Comparison of ENCODE assay signal across 22 cellular contexts in the genomic region with DNA sequence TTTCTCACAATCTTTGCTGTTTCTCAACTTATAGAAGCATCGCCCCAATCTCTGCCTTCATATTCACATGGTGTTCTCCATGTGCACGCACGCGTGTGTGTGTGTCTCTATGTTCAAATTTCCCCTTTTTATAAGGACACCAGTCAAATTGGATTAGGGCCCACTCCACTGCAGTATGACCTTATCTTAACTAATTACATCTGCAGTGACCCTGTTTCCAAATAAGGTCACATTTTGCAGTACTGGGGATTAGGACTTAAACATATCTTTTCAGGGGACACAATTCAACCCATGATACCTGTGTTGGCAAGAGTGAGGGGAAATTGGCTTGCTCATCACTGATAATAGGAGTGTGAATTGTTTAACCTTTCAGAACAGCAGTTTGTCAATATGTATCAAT.
DNase-seq lines count a peak whose midpoint lies in the region; ATAC-seq, FAIRE-seq and TF ChIP-seq lines count a peak whose summit lies in the region.
"Had no signal": no experiment of that assay in that cellular context is flagged by ENCODE, and none has a peak within 500 bp of the region (broad histone marks: within the 10 kb centered on the region; RNA-seq: fewer than 3 reads in every experiment).

No MANE protein-coding gene starts in this region.

- no peak overlapping the region for H3K9ac ChIP-seq in astrocyte (ENCODE audit: low read length)
- H3K9ac ChIP-seq: BLaER1 had no signal

- CTCF ChIA-PET in Calu3 (lab: Charles Lee): no interaction called here
- CTCF ChIA-PET in activated CD4-positive, alpha-beta T cell treated with anti-CD3 and anti-CD28 coated beads for 36 hours (lab: Charles Lee): no interaction called here

- H3K27me3 ChIP-seq in astrocyte (ENCODE audit: insufficient read depth, low read length): no peaks in the 10 kb centered on the region
- H3K27me3 ChIP-seq: BE2C had no signal

- no peaks in the 10 kb centered on the region for H3K9me3 ChIP-seq in astrocyte (ENCODE audit: insufficient read depth, low read depth, low read length)
- H3K9me3 ChIP-seq: BE2C, BLaER1 had no signal

- no peaks in the 10 kb centered on the region for H4K20me1 ChIP-seq in astrocyte (ENCODE audit: insufficient read depth, low read length)
- H4K20me1 ChIP-seq: BLaER1 had no signal

- POLR2A ChIA-PET in activated CD4-positive, alpha-beta T cell treated with anti-CD3 and anti-CD28 coated beads for 36 hours (lab: Charles Lee): no interaction called here

- no peaks in the 10 kb centered on the region for H3K4me1 ChIP-seq in astrocyte (ENCODE audit: insufficient read depth, low read length)
- H3K4me1 ChIP-seq: BE2C, BLaER1 had no signal

- no peak overlapping the region for H3K27ac ChIP-seq in astrocyte (ENCODE audit: low read depth, low read length)
- H3K27ac ChIP-seq: BLaER1 had no signal

- H3K36me3 ChIP-seq in astrocyte (ENCODE audit: insufficient read depth, low read length): no peaks in the 10 kb centered on the region
- H3K36me3 ChIP-seq: BE2C, BLaER1 had no signal

- H3K9me3 Mint-ChIP-seq in astrocyte (ENCODE audit: unreplicated experiment) (peaks cover under 1% of the 10 kb centered on the region), Calu3 (ENCODE audit: low read depth, unreplicated experiment) (no peaks in the 10 kb centered on the region)
- H3K9me3 Mint-ChIP-seq in activated CD4-positive, alpha-beta T cell treated with anti-CD3 and anti-CD28 coated beads for 36 hours (ENCODE audit: low read depth): no peaks in the 10 kb centered on the region

- no peak overlapping the region for H3K4me3 ChIP-seq in astrocyte (ENCODE audit: insufficient read depth, low read depth, low read length)
- H3K4me3 ChIP-seq: BLaER1 had no signal

- no peaks in the 10 kb centered on the region for H3K27me3 Mint-ChIP-seq in astrocyte (ENCODE audit: low read depth, unreplicated experiment)
- no peaks in the 10 kb centered on the region for H3K27me3 Mint-ChIP-seq in Calu3 (ENCODE audit: unreplicated experiment)
- H3K27me3 Mint-ChIP-seq in activated CD4-positive, alpha-beta T cell treated with anti-CD3 and anti-CD28 coated beads for 36 hours: no peaks in the 10 kb centered on the region
- H3K27me3 Mint-ChIP-seq: CD4-positive, alpha-beta memory T cell; CD4-positive, CD25-positive, alpha-beta regulatory T cell; CD8-positive, alpha-beta memory T cell had no signal

- intact Hi-C loops in Calu3 (cut with micrococcal nuclease; ENCODE audit: unreplicated experiment): no loop called here
- intact Hi-C loops in activated CD4-positive, alpha-beta T cell treated with anti-CD3 and anti-CD28 coated beads for 36 hours (cut with DNase I, micrococcal nuclease): no loop called here

- DNase-seq in NCI-H82 treated with DMSO at 0.1 percent for 48 hours (lab: John Stamatoyannopoulos, UW; ENCODE audit: unreplicated experiment): peak; percentile 30
- DNase-seq in astrocyte (ENCODE audit: low read depth): no peak
- no peak for DNase-seq in Calu3
- no peak for DNase-seq in islet precursor cell
- no peak for DNase-seq in activated CD4-positive, alpha-beta T cell treated with anti-CD3 and anti-CD28 coated beads for 36 hours
- DNase-seq: 8988T; ACHN; BE2C; C1 segment of cervical spinal cord; CD4-positive, alpha-beta memory T cell; CD4-positive, CD25-positive, alpha-beta regulatory T cell; CD8-positive, alpha-beta memory T cell; COR-L47; DMS79 treated with DMSO at 0.1 percent for 48 hours; GF-D8 had no signal

- no TSS peak for BruUV-seq in Calu3 (replicated peaks; lab: Mats Ljungman, UMichigan)

- H3K4me1 Mint-ChIP-seq in astrocyte (ENCODE audit: low read depth, unreplicated experiment) (no peaks in the 10 kb centered on the region), Calu3 (ENCODE audit: low read depth, unreplicated experiment) (no peaks in the 10 kb centered on the region)
- no peaks in the 10 kb centered on the region for H3K4me1 Mint-ChIP-seq in activated CD4-positive, alpha-beta T cell treated with anti-CD3 and anti-CD28 coated beads for 36 hours
- H3K4me1 Mint-ChIP-seq: CD14-positive monocyte; CD4-positive, alpha-beta memory T cell; CD4-positive, CD25-positive, alpha-beta regulatory T cell; CD8-positive, alpha-beta memory T cell had no signal

- TF ChIP-seq CTCF in astrocyte (IDR thresholded peaks at IDR 0.05; ENCODE audit: insufficient read depth, low read depth, low read length): no peak
- TF ChIP-seq CTCF in Calu3 (IDR thresholded peaks at IDR 0.05; ENCODE audit: unreplicated experiment): no peak

- peak; percentile 13 for FAIRE-seq in astrocyte (lab: Jason Lieb, UNC)
- FAIRE-seq: A204.1, D721Med, G401.6, GM12891, GM19239 had no signal

- H3K79me2 ChIP-seq in astrocyte (ENCODE audit: insufficient read depth, low read length): no peaks in the 10 kb centered on the region

- H3K4me2 ChIP-seq in astrocyte (ENCODE audit: low read length): no peak overlapping the region
- H3K4me2 ChIP-seq: BLaER1 had no signal

- H2AFZ ChIP-seq in astrocyte (ENCODE audit: low read depth, low read length): no peak overlapping the region

- H3K36me3 Mint-ChIP-seq in astrocyte (ENCODE audit: low read depth, unreplicated experiment): no peaks in the 10 kb centered on the region
- H3K36me3 Mint-ChIP-seq in Calu3 (ENCODE audit: insufficient read depth, unreplicated experiment): no peaks in the 10 kb centered on the region
- no peaks in the 10 kb centered on the region for H3K36me3 Mint-ChIP-seq in activated CD4-positive, alpha-beta T cell treated with anti-CD3 and anti-CD28 coated beads for 36 hours (ENCODE audit: low read depth)
- H3K36me3 Mint-ChIP-seq: CD14-positive monocyte; CD4-positive, alpha-beta memory T cell; CD4-positive, CD25-positive, alpha-beta regulatory T cell; CD8-positive, alpha-beta memory T cell had no signal

- H3K27ac Mint-ChIP-seq in astrocyte (ENCODE audit: unreplicated experiment) (no peak overlapping the region), Calu3 (ENCODE audit: unreplicated experiment) (no peak overlapping the region)
- no peak overlapping the region for H3K27ac Mint-ChIP-seq in activated CD4-positive, alpha-beta T cell treated with anti-CD3 and anti-CD28 coated beads for 36 hours
- H3K27ac Mint-ChIP-seq: CD14-positive monocyte; CD4-positive, alpha-beta memory T cell; CD4-positive, CD25-positive, alpha-beta regulatory T cell had no signal

- no peak overlapping the region for H3K4me3 Mint-ChIP-seq in astrocyte (ENCODE audit: unreplicated experiment)
- no peak overlapping the region for H3K4me3 Mint-ChIP-seq in Calu3 (ENCODE audit: low read depth, unreplicated experiment)
- no peak overlapping the region for H3K4me3 Mint-ChIP-seq in activated CD4-positive, alpha-beta T cell treated with anti-CD3 and anti-CD28 coated beads for 36 hours
- H3K4me3 Mint-ChIP-seq: CD14-positive monocyte; CD4-positive, alpha-beta memory T cell; CD4-positive, CD25-positive, alpha-beta regulatory T cell; CD8-positive, alpha-beta memory T cell had no signal

- no peak for ATAC-seq in activated CD4-positive, alpha-beta T cell treated with anti-CD3 and anti-CD28 coated beads for 36 hours
